ENCODE assay signal across 13 cellular contexts in genomic region chr12:107864235-107864634, GRCh38.
DNase-seq lines count a peak whose midpoint lies in the region; ATAC-seq lines count a peak whose summit lies in the region.
"Had no signal": no experiment of that assay in that cellular context is flagged by ENCODE, and none has a peak within 500 bp of the region (broad histone marks: within the 10 kb centered on the region; RNA-seq: fewer than 3 reads in every experiment).

No MANE protein-coding gene starts in this region.

- H3K9me3 Mint-ChIP-seq in stimulated activated effector memory CD8-positive, alpha-beta T cell treated with anti-CD3 and anti-CD28 coated beads, Interleukin-12 subunit alpha, Interleukin-12 subunit beta, amount 100 ng/mL, for 72 hours = no peaks in the 10 kb centered on the region
- H3K9me3 Mint-ChIP-seq: activated CD4-positive, alpha-beta memory T cell treated with anti-CD3 and anti-CD28 coated beads for 36 hours had no signal

- H3K4me3 ChIP-seq in iPS-18c (ENCODE audit: insufficient read depth, low read depth, low read length) = peak overlapping the region; percentile 51

- H3K4me1 Mint-ChIP-seq in stimulated activated effector memory CD8-positive, alpha-beta T cell treated with anti-CD3 and anti-CD28 coated beads, Interleukin-12 subunit alpha, Interleukin-12 subunit beta, amount 100 ng/mL, for 72 hours = no peaks in the 10 kb centered on the region
- H3K4me1 Mint-ChIP-seq: CD4-positive, CD25-positive, alpha-beta regulatory T cell had no signal

- H3K9me3 ChIP-seq in iPS-18c (ENCODE audit: control insufficient read depth, insufficient read depth, low read length) = no peaks in the 10 kb centered on the region

- DNase-seq in NCI-H1105 (lab: John Stamatoyannopoulos, UW) (peak; percentile 28), retina (peak; percentile 72), SW480 (ENCODE audit: low spot score) (no peak)
- DNase-seq in activated CD8-positive, alpha-beta memory T cell treated with anti-CD3 and anti-CD28 coated beads, Interleukin-2, amount 50 U/mL, for 48 hours = no peak
- DNase-seq in stimulated activated effector memory CD8-positive, alpha-beta T cell treated with anti-CD3 and anti-CD28 coated beads, Interleukin-12 subunit alpha, Interleukin-12 subunit beta, amount 100 ng/mL, for 72 hours (ENCODE audit: low spot score in 2 of 2) = no peak
- DNase-seq: activated CD4-positive, alpha-beta memory T cell treated with anti-CD3 and anti-CD28 coated beads for 36 hours; activated naive CD4-positive, alpha-beta T cell treated with anti-CD3 and anti-CD28 coated beads, Interleukin-2, amount 50 U/mL, for 16 hours; CD4-positive, CD25-positive, alpha-beta regulatory T cell; NCI-H1417 treated with DMSO at 0.1 percent for 48 hours; T-helper 1 cell had no signal

- no peak for ATAC-seq in HG03135 (IDR thresholded peaks at IDR 0.05; ENCODE audit: unreplicated experiment)
- no peak for ATAC-seq in stimulated activated effector memory CD8-positive, alpha-beta T cell treated with anti-CD3 and anti-CD28 coated beads, Interleukin-12 subunit alpha, Interleukin-12 subunit beta, amount 100 ng/mL, for 72 hours

- H3K36me3 Mint-ChIP-seq in stimulated activated effector memory CD8-positive, alpha-beta T cell treated with anti-CD3 and anti-CD28 coated beads, Interleukin-12 subunit alpha, Interleukin-12 subunit beta, amount 100 ng/mL, for 72 hours = no peaks in the 10 kb centered on the region
- H3K36me3 Mint-ChIP-seq: activated CD4-positive, alpha-beta memory T cell treated with anti-CD3 and anti-CD28 coated beads for 36 hours; CD4-positive, CD25-positive, alpha-beta regulatory T cell had no signal

- H3K27ac ChIP-seq in cingulate gyrus (ENCODE audit: low read depth, low read length) = peak overlapping the region; percentile 4

- H3K4me3 Mint-ChIP-seq in stimulated activated effector memory CD8-positive, alpha-beta T cell treated with anti-CD3 and anti-CD28 coated beads, Interleukin-12 subunit alpha, Interleukin-12 subunit beta, amount 100 ng/mL, for 72 hours = no peak overlapping the region
- H3K4me3 Mint-ChIP-seq: activated CD4-positive, alpha-beta memory T cell treated with anti-CD3 and anti-CD28 coated beads for 36 hours; CD4-positive, CD25-positive, alpha-beta regulatory T cell had no signal

- no peak overlapping the region for H3K27ac Mint-ChIP-seq in stimulated activated effector memory CD8-positive, alpha-beta T cell treated with anti-CD3 and anti-CD28 coated beads, Interleukin-12 subunit alpha, Interleukin-12 subunit beta, amount 100 ng/mL, for 72 hours
- H3K27ac Mint-ChIP-seq: activated CD4-positive, alpha-beta memory T cell treated with anti-CD3 and anti-CD28 coated beads for 36 hours; CD4-positive, CD25-positive, alpha-beta regulatory T cell had no signal

Comparison
In these comparisons a context has a peak if more than half of its experiments do, and no peak if none do; other contexts are left out.
1. DNase-seq: peak in NCI-H1105 (single experiment) and retina (single experiment); none in activated CD8-positive, alpha-beta memory T cell treated with anti-CD3 and anti-CD28 coated beads, Interleukin-2, amount 50 U/mL, for 48 hours (single experiment), SW480 (single experiment) and stimulated activated effector memory CD8-positive, alpha-beta T cell treated with anti-CD3 and anti-CD28 coated beads, Interleukin-12 subunit alpha, Interleukin-12 subunit beta, amount 100 ng/mL, for 72 hours (0 of 2).